ENCODE assay signal across 15 cellular contexts in the genomic region with DNA sequence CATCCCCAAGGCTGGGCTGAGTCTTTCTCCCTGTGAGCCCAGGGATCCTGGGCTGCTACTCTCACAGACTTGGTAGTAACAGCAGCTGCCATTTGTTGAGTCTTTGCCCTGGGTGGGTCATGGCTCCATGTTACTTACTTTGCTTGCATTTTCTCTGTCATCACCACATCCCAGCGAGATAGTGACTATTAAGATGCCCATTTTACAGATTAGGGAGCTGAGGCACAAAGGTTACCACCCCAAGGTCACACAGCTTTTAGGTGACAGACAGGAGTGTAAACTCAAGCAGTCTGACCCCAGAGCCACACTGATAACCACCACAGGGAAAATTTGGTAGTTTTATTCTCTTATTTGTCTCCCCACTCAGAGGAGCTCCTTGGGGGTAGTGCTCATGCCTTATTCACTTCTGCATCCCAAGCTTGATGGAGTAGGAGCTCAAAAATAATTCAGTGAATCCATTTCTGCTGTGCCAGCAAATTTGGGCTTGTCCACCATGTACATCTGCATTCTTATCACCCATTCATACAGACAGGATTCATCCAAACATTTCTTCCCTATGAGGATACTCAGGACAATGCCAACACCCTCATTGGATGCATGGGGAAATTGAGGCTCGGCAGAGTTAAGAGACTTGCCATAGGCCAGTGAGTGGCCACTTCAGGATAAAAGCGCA.
"Had no signal": no experiment of that assay in that cellular context is flagged by ENCODE, and none has a peak within 500 bp of the region (broad histone marks: within the 10 kb centered on the region; RNA-seq: fewer than 3 reads in every experiment).

No MANE protein-coding gene starts in this region.

- H3K4me3 ChIP-seq: hepatocyte, ovary, right atrium auricular region had no signal

- H2AFZ ChIP-seq: hepatocyte had no signal

- H3K27ac ChIP-seq: foreskin keratinocyte, hepatocyte, ovary, right atrium auricular region had no signal

- DNase-seq: dermis blood vessel endothelial cell; effector CD4-positive, alpha-beta T cell; erythroblast; foreskin keratinocyte; naive thymus-derived CD4-positive, alpha-beta T cell; nucleus accumbens; stimulated activated CD4-positive, alpha-beta T cell treated with anti-CD3 and anti-CD28 coated beads, Interleukin-2, amount 100 ng/mL, for 48 hours; stimulated activated naive CD4-positive, alpha-beta T cell treated with Interleukin-2 at 50 U/mL for 16 hours had no signal

- H3K79me2 ChIP-seq: hepatocyte had no signal

- H3K27me3 ChIP-seq: foreskin keratinocyte, ovary, right atrium auricular region had no signal

- H3K36me3 ChIP-seq: ovary, right atrium auricular region had no signal

- FAIRE-seq: colon, endothelial cell of umbilical vein, small intestine, urothelium cell line had no signal

- ATAC-seq: foreskin keratinocyte; naive thymus-derived CD4-positive, alpha-beta T cell had no signal

- H3K9me3 ChIP-seq: ovary, right atrium auricular region had no signal
